In genomic region chr1:147635342-147635741, GRCh38 we compare ENCODE assay signal across 25 cellular contexts. TPM values are rescaled to one million over a fixed set of nuclear protein-coding genes. Genes with fewer than 3 reads are reported as not detected.
DNase-seq lines count a peak whose midpoint lies in the region; ATAC-seq and TF ChIP-seq lines count a peak whose summit lies in the region.
"Had no signal": no experiment of that assay in that cellular context is flagged by ENCODE, and none has a peak within 500 bp of the region (broad histone marks: within the 10 kb centered on the region; RNA-seq: fewer than 3 reads in every experiment).

No MANE protein-coding gene starts in this region.

- DNase-seq in heart left ventricle (no peak), left ventricle myocardium inferior (no peak), SIG-M5 treated with dmso at 0.1 percent for 504 hours (lab: John Stamatoyannopoulos, UW; ENCODE audit: unreplicated experiment) (peak; percentile 92), left cardiac atrium (no peak), NCI-H187 (lab: John Stamatoyannopoulos, UW) (no peak)
- DNase-seq in stimulated activated naive CD4-positive, alpha-beta T cell treated with Interleukin-2 at 50 U/mL for 16 hours (lab: John Stamatoyannopoulos, UW) = no peak
- DNase-seq: activated T-cell treated with anti-CD3 and anti-CD28 coated beads, Interleukin-2, amount 50 U/mL, for 48 hours; C1 segment of cervical spinal cord; cerebellar nuclear complex; DMS153; effector CD8-positive, alpha-beta T cell; gastrocnemius medialis; GOT3; MM.1S; NCI-H1930; NCI-H226; NCI-H82; small intestine; stimulated activated CD4-positive, alpha-beta T cell treated with anti-CD3 and anti-CD28 coated beads, Interleukin-4, amount 100 ng/mL, for 24 hours had no signal

- H3K27me3 ChIP-seq in heart left ventricle (no peaks in the 10 kb centered on the region), left ventricle myocardium inferior (ENCODE audit: low read depth) (no peaks in the 10 kb centered on the region)
- H3K27me3 ChIP-seq: esophagus muscularis mucosa, gastrocnemius medialis had no signal

- H3K9me3 ChIP-seq in heart left ventricle = no peaks in the 10 kb centered on the region
- H3K9me3 ChIP-seq in left ventricle myocardium inferior (replicated peaks) = no peaks in the 10 kb centered on the region
- H3K9me3 ChIP-seq: esophagus muscularis mucosa, gastrocnemius medialis, prostate gland had no signal

- WGBS in heart left ventricle, 4 donors = 75 to 85% (median 77%) methylated on average over 1 of the region's 1 CpG

- intact Hi-C loops in heart left ventricle (cut with DNase I) = loop anchor here in 1 of 10 donors (5.0 kb wide), 2 partner anchors 257 to 348 kb away; no protein-coding TSS in a partner anchor
- intact Hi-C loops in left ventricle myocardium inferior (cut with micrococcal nuclease) = no loop called here
- intact Hi-C loops in left cardiac atrium (cut with DNase I) = no loop called here

- H3K4me3 ChIP-seq in heart left ventricle (peak overlapping the region in 1 of 12 donors; percentile 12), left ventricle myocardium inferior (no peak overlapping the region)
- H3K4me3 ChIP-seq: esophagus muscularis mucosa, gastrocnemius medialis, prostate gland had no signal

- H3K4me1 ChIP-seq in heart left ventricle (peaks cover 0 to 11% (median 0%) of the 10 kb centered on the region in 12 donors), left ventricle myocardium inferior (no peaks in the 10 kb centered on the region)
- H3K4me1 ChIP-seq: esophagus muscularis mucosa, prostate gland had no signal

- ATAC-seq in heart left ventricle (peak; percentile 32 to 63 (median 45)), left cardiac atrium (peak; percentile 41 to 51), GM21367 (IDR thresholded peaks at IDR 0.05; ENCODE audit: unreplicated experiment) (no peak), HG02970 (IDR thresholded peaks at IDR 0.05; ENCODE audit: low FRiP score, unreplicated experiment) (no peak)
- ATAC-seq: activated CD4-positive, CD25-positive, alpha-beta regulatory T cell treated with anti-CD3 and anti-CD28 coated beads, Interleukin-2, amount 50 U/mL, for 24 hours; gastrocnemius medialis; Panc1 had no signal

- TF ChIP-seq POLR2A in heart left ventricle (IDR thresholded peaks at IDR 0.05) = no peak

- H3K36me3 ChIP-seq in heart left ventricle (peaks cover 0 to 6% (median 0%) of the 10 kb centered on the region in 9 donors), left ventricle myocardium inferior (no peaks in the 10 kb centered on the region)
- H3K36me3 ChIP-seq: esophagus muscularis mucosa, gastrocnemius medialis, prostate gland had no signal

- TF ChIP-seq CTCF in heart left ventricle (IDR thresholded peaks at IDR 0.05) (no peak), left ventricle myocardium inferior (IDR thresholded peaks at IDR 0.05; ENCODE audit: borderline replicate concordance) (no peak)

- peak overlapping the region in 1 of 12 donors; percentile 73 for H3K27ac ChIP-seq in heart left ventricle
- H3K27ac ChIP-seq in left ventricle myocardium inferior (replicated peaks) = no peak overlapping the region
- H3K27ac ChIP-seq: esophagus muscularis mucosa, gastrocnemius medialis, prostate gland had no signal

RNA-seq across cellular contexts. Expression of gene ACP6, which starts 35.0 kb away (rescaled TPM):
- total RNA-seq in heart left ventricle = 10 to 100 TPM in 8 of 9 donors, 1 to 10 TPM in 1; 9.0 to 27.8 (median 14.7) TPM
- polyA plus RNA-seq in heart left ventricle = 1 to 10 TPM; 4.0 to 9.3 TPM
- total RNA-seq in left ventricle myocardium inferior = 10.9 TPM
- total RNA-seq in left cardiac atrium = 10 to 100 TPM; 11.8 to 12.9 TPM

Comparison
In these comparisons a context has a peak if more than half of its experiments do, and no peak if none do; other contexts are left out.
1. ATAC-seq: peak in heart left ventricle (4 of 4) and left cardiac atrium (2 of 2); none in GM21367 (single experiment) and HG02970 (single experiment).